ENCODE assay signal across 9 cellular contexts in genomic region chr5:178207183-178207916, GRCh38. TPM values are rescaled to one million over a fixed set of nuclear protein-coding genes. Genes with fewer than 3 reads are reported as not detected.
DNase-seq lines count a peak whose midpoint lies in the region; ATAC-seq and TF ChIP-seq lines count a peak whose summit lies in the region.
"Had no signal": no experiment of that assay in that cellular context is flagged by ENCODE, and none has a peak within 500 bp of the region (broad histone marks: within the 10 kb centered on the region; RNA-seq: fewer than 3 reads in every experiment).

No MANE protein-coding gene starts in this region.

- POLR2A ChIA-PET in activated B cell treated with CpG ODN at 0.5 μM for 24 hours (lab: Charles Lee), result interaction anchor here (0.6 kb wide), 1 partner anchor 641 kb away, joined by 9 read pairs; no protein-coding TSS in a partner anchor

- H3K36me3 ChIP-seq in HUES6 (ENCODE audit: control insufficient read depth, insufficient read depth, low read length) (peaks cover 72% of the 10 kb centered on the region), smooth muscle cell (ENCODE audit: low read depth) (peaks cover 3% of the 10 kb centered on the region)

- ATAC-seq in activated B cell treated with CpG ODN at 0.5 μM for 24 hours (ENCODE audit: low read depth), result no peak
- ATAC-seq in GM19463 (IDR thresholded peaks at IDR 0.05; ENCODE audit: unreplicated experiment), result no peak

- TF ChIP-seq CTCF in activated B cell treated with CpG ODN at 0.5 μM for 24 hours (IDR thresholded peaks at IDR 0.05) (no peak), smooth muscle cell (IDR thresholded peaks at IDR 0.05; ENCODE audit: borderline replicate concordance, insufficient read depth, poor library complexity, severe bottlenecking) (no peak)

- no peaks in the 10 kb centered on the region for H3K27me3 Mint-ChIP-seq in activated B cell treated with CpG ODN at 0.5 μM for 24 hours

- peaks cover 72% of the 10 kb centered on the region for H4K20me1 ChIP-seq in smooth muscle cell (ENCODE audit: low read depth)

- peak overlapping the region; percentile 75 for H3K27ac Mint-ChIP-seq in activated B cell treated with CpG ODN at 0.5 μM for 24 hours

- peak overlapping the region; percentile 77 for H3K4me3 Mint-ChIP-seq in activated B cell treated with CpG ODN at 0.5 μM for 24 hours

- H3K27ac ChIP-seq in HUES6 (ENCODE audit: low read depth, low read length) (no peak overlapping the region), smooth muscle cell (ENCODE audit: low read depth) (peak overlapping the region; percentile 82)

- H2AFZ ChIP-seq in smooth muscle cell (ENCODE audit: low read depth), result no peak overlapping the region

- H3K4me2 ChIP-seq in smooth muscle cell, result peak overlapping the region; percentile 95

- H3K4me1 Mint-ChIP-seq in activated B cell treated with CpG ODN at 0.5 μM for 24 hours, result peaks cover 28% of the 10 kb centered on the region

- H3K4me3 ChIP-seq in HUES6 (ENCODE audit: low read depth, low read length) (peak overlapping the region; percentile 78), smooth muscle cell (peak overlapping the region; percentile 99)

- CTCF ChIA-PET in activated B cell treated with CpG ODN at 0.5 μM for 24 hours (lab: Charles Lee), result no interaction called here

- H3K9ac ChIP-seq in HUES6 (ENCODE audit: low read length) (no peak overlapping the region), smooth muscle cell (ENCODE audit: low read depth) (no peak overlapping the region)

- H3K36me3 Mint-ChIP-seq in activated B cell treated with CpG ODN at 0.5 μM for 24 hours (ENCODE audit: low read depth), result peaks cover 70% of the 10 kb centered on the region

- no peaks in the 10 kb centered on the region for H3K27me3 ChIP-seq in HUES6 (ENCODE audit: control insufficient read depth, insufficient read depth, low read length)
- H3K27me3 ChIP-seq in smooth muscle cell (ENCODE audit: low read depth), result no peaks in the 10 kb centered on the region

- intact Hi-C loops in activated B cell treated with CpG ODN at 0.5 μM for 24 hours (cut with micrococcal nuclease), result loop anchor here (10.0 kb wide), 1 partner anchor 417 kb away; the partner anchor contains the start of gene CLK4

- H3F3A ChIP-seq in smooth muscle cell (ENCODE audit: low read depth), result peaks cover 49% of the 10 kb centered on the region

- H3K79me2 ChIP-seq in smooth muscle cell (ENCODE audit: low read depth), result peaks cover 51% of the 10 kb centered on the region

- H3K9me3 Mint-ChIP-seq in activated B cell treated with CpG ODN at 0.5 μM for 24 hours, result no peaks in the 10 kb centered on the region

- peaks cover 3% of the 10 kb centered on the region; the same call in 1 of the 2 replicates for H3K4me1 ChIP-seq in HUES6 (ENCODE audit: control insufficient read depth, insufficient read depth, low read length)
- H3K4me1 ChIP-seq in smooth muscle cell (ENCODE audit: low read depth), result peaks cover 11% of the 10 kb centered on the region

- 92% methylated on average over 5 of the region's 5 CpGs for WGBS in smooth muscle cell (ENCODE audit: low lambda C conversion rate)

- DNase-seq in activated B cell treated with CpG ODN at 0.5 μM for 24 hours (no peak), glomerular visceral epithelial cell (ENCODE audit: extremely low spot score) (peak; percentile 62), smooth muscle cell (lab: John Stamatoyannopoulos, UW; ENCODE audit: unreplicated experiment) (no peak), NCI-H1105 treated with DMSO at 0.1 percent for 48 hours (lab: John Stamatoyannopoulos, UW) (no peak), SKM-1 treated with dmso at 0.1 percent for 144 hours (lab: John Stamatoyannopoulos, UW; ENCODE audit: unreplicated experiment) (no peak)
- DNase-seq: stimulated activated CD4-positive, alpha-beta T cell treated with anti-CD3 and anti-CD28 coated beads, Interleukin-2, amount 100 ng/mL, for 24 hours had no signal

- H3K9me3 ChIP-seq in HUES6 (ENCODE audit: control insufficient read depth, insufficient read depth, low read depth, low read length), result no peaks in the 10 kb centered on the region
- no peaks in the 10 kb centered on the region for H3K9me3 ChIP-seq in smooth muscle cell (replicated peaks; ENCODE audit: low read depth)

RNA-seq across cellular contexts. Expression of gene HNRNPAB, which starts 3.0 kb away (rescaled TPM):
- total RNA-seq in activated B cell treated with CpG ODN at 0.5 μM for 24 hours (118 and 120 TPM in 2 replicates), smooth muscle cell (79.3 and 83.0 TPM in 2 replicates)
- polyA plus RNA-seq in smooth muscle cell, result 169 and 170 TPM in 2 replicates

RNA-seq across cellular contexts. Expression of gene GMCL2, which starts 20.2 kb away (rescaled TPM):
- not detected in 2 replicates for total RNA-seq in activated B cell treated with CpG ODN at 0.5 μM for 24 hours
- 0.13 and 0.22 TPM in 2 replicates for total RNA-seq in smooth muscle cell
- polyA plus RNA-seq in smooth muscle cell, result not detected in 2 replicates
- polyA plus RNA-seq: adipose tissue had no signal

RNA-seq across cellular contexts. Expression of gene PHYKPL, which starts 25.3 kb away (rescaled TPM):
- total RNA-seq in activated B cell treated with CpG ODN at 0.5 μM for 24 hours, result 176 and 205 TPM in 2 replicates
- total RNA-seq in smooth muscle cell, result 15.7 and 17.1 TPM in 2 replicates
- 27.8 and 34.2 TPM in 2 replicates for polyA plus RNA-seq in smooth muscle cell

RNA-seq across cellular contexts. Expression of gene NHP2, which starts 53.7 kb away (rescaled TPM):
- total RNA-seq in activated B cell treated with CpG ODN at 0.5 μM for 24 hours (175 and 180 TPM in 2 replicates), smooth muscle cell (162 and 324 TPM in 2 replicates)
- polyA plus RNA-seq in smooth muscle cell, result 166 and 167 TPM in 2 replicates
